Comparison of ENCODE assay signal across 8 cellular contexts in the genomic region with DNA sequence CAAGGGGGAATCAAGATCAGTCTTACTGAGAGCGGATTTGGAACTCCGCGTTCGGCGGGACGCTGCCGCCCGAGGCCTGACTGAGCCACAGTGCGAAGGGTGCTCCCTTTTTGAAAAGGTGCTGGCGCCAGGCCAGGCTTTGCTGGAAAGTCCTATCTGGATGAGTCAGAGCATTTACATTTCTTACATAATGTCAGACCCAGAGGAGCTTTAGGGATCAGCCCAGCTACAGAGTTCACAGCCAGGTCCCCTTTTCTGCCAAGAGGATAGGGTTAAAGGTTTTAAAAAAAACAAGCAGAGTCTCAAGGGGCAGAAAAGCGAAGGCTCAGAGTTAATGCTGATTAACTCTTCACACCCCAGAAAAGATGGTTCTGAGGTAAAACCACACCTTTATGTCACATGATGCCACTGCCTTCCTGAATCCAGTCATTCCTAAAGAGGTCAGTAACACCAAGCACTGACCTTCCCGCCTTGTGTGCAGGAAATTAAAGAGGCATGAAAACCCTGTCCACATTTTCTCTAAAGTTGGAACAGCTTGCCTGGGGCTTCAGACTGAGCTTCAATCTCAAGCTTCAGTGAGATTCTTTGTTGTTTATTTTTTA. TPM values are rescaled to one million over a fixed set of nuclear protein-coding genes. Genes with fewer than 3 reads are reported as not detected.
A peak's percentile ranks its signal among the peaks of the same experiment; 100 is the strongest.
DNase-seq lines count a peak whose midpoint lies in the region; ATAC-seq lines count a peak whose summit lies in the region.

No MANE protein-coding gene starts in this region.

- 12% methylated on average over 12 of the region's 12 CpGs for WGBS in mesenchymal stem cell

- H2BK12ac ChIP-seq in mesenchymal stem cell (ENCODE audit: low read length in 2 of 2), result no peak overlapping the region

- H2BK120ac ChIP-seq in mesenchymal stem cell (ENCODE audit: low read depth, low read length), result no peak overlapping the region

- H3K4me3 ChIP-seq in mesenchymal stem cell (ENCODE audit: insufficient read depth in 1 of 2, low read depth in 1 of 2, low read length in 2 of 2), result peak overlapping the region in 1 of 2 experiments; percentile 76

- peak overlapping the region; percentile 51 for H4K8ac ChIP-seq in mesenchymal stem cell (ENCODE audit: low read length)

- no peak overlapping the region for H4K91ac ChIP-seq in mesenchymal stem cell (ENCODE audit: low read length)

- H3K4me2 ChIP-seq in mesenchymal stem cell (ENCODE audit: low read length, poor library complexity, severe bottlenecking), result peak overlapping the region; percentile 96

- peaks cover 12% of the 10 kb centered on the region for H3K4me1 ChIP-seq in mesenchymal stem cell (ENCODE audit: control insufficient read depth, insufficient read depth, low read depth, low read length)

- H3K9ac ChIP-seq in mesenchymal stem cell (ENCODE audit: low read length), result peak overlapping the region; percentile 88

- peak overlapping the region; percentile 90 for H3K27ac ChIP-seq in mesenchymal stem cell (ENCODE audit: low read length, poor library complexity, severe bottlenecking)

- H3K14ac ChIP-seq in mesenchymal stem cell (ENCODE audit: low read length in 2 of 2), result no peak overlapping the region

- no peak overlapping the region for H2AK5ac ChIP-seq in mesenchymal stem cell (ENCODE audit: low read length, severe bottlenecking)

- peak overlapping the region; percentile 57 for H2BK15ac ChIP-seq in mesenchymal stem cell (ENCODE audit: low read depth, poor library complexity, severe bottlenecking)

- no peak overlapping the region for H3K4ac ChIP-seq in mesenchymal stem cell (ENCODE audit: low read depth in 1 of 2, low read length in 2 of 2)

- H2AFZ ChIP-seq in mesenchymal stem cell (ENCODE audit: low read depth, low read length), result no peak overlapping the region

- peak; percentile 82 for DNase-seq in NCI-H2107 treated with DMSO at 0.1 percent for 48 hours (lab: John Stamatoyannopoulos, UW; ENCODE audit: unreplicated experiment)
- DNase-seq in activated CD4-positive, alpha-beta T cell treated with anti-CD3 and anti-CD28 coated beads for 48 hours, result peak; percentile 79
- peak; percentile 59 for DNase-seq in ecto neural progenitor cell (ENCODE audit: low spot score)
- DNase-seq in mesenchymal stem cell, result peak; percentile 83
- DNase-seq in stimulated activated CD8-positive, alpha-beta memory T cell treated with anti-CD3 and anti-CD28 coated beads, Interleukin-4, amount 100 ng/mL, for 48 hours, result peak; percentile 77
- no peak for DNase-seq in middle frontal gyrus (ENCODE audit: extremely low spot score, low spot score)

- peak overlapping the region; percentile 26 to 42 for H3K18ac ChIP-seq in mesenchymal stem cell (ENCODE audit: low read depth in 1 of 2, low read length in 2 of 2)

- peak overlapping the region; percentile 71 for H2BK5ac ChIP-seq in mesenchymal stem cell (ENCODE audit: low read depth, low read length, poor library complexity, severe bottlenecking)

- no peaks in the 10 kb centered on the region for H3K36me3 ChIP-seq in mesenchymal stem cell (ENCODE audit: control insufficient read depth in 1 of 2, insufficient read depth in 2 of 2, low read depth in 1 of 2, low read length in 2 of 2)

- H3K27me3 ChIP-seq in mesenchymal stem cell (ENCODE audit: control insufficient read depth in 1 of 2, insufficient read depth in 1 of 2, low read length in 2 of 2), result no peaks in the 10 kb centered on the region

- H3K9me3 ChIP-seq in mesenchymal stem cell (ENCODE audit: control insufficient read depth, low read length), result no peaks in the 10 kb centered on the region

- H3K79me1 ChIP-seq in mesenchymal stem cell (replicated peaks; ENCODE audit: low read length, poor library complexity, severe bottlenecking), result peaks cover 12% of the 10 kb centered on the region

- ATAC-seq in GM18499 (IDR thresholded peaks at IDR 0.05; ENCODE audit: insufficient read depth, unreplicated experiment), result peak; percentile 51
- peak; percentile 62 for ATAC-seq in HG02763 (IDR thresholded peaks at IDR 0.05; ENCODE audit: unreplicated experiment)

- no peak overlapping the region for H3K23ac ChIP-seq in mesenchymal stem cell (ENCODE audit: low read length in 2 of 2)

RNA-seq across cellular contexts. Expression of a gene that starts 11.7 kb away (rescaled TPM):
- 4.3 TPM for polyA plus RNA-seq in mesenchymal stem cell (2013, experiment 1 of 2)
- 4.7 TPM for polyA plus RNA-seq in mesenchymal stem cell (2013, experiment 2 of 2)

RNA-seq across cellular contexts. Expression of a gene that starts 22.9 kb away (rescaled TPM):
- 14.1 TPM for polyA plus RNA-seq in mesenchymal stem cell (2013, experiment 1 of 2)
- polyA plus RNA-seq in mesenchymal stem cell (2013, experiment 2 of 2), result 16.0 TPM
